1 cellular context compared by ENCODE assay signal in the genomic region with DNA sequence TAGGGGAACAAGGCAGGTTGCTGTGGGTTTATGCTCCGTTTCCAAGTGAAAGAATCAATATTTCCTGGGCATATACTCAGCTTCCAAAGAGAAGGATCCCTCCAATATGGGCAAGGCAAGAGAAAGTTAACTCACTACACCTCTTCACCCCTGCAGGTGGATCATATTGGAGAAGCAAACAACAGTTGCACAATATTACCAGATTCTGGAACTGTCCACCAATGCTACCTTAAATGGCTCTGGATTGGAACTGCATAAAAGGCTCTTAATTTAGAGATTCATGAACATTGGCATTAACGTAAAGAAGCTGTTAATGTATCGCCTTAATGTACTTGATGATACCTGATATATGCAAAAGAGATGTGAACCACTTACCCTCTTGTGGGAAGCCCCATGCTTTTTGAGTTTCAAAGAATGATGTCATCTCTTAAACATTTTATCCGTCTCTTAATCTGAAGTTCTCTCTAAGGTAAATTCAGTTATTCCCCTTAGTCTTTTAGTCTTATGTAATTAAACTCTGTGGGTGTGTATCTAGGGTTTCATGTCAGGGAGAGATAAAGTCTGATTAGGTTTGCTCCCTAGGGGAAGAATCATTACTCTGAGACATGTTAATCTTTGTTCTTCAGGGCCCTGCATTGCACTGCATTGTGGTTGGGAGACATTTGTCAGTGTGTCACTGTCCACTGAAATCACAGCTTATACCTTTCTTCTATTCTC.
TF ChIP-seq lines count a peak whose summit lies in the region.

No MANE protein-coding gene starts in this region.

TF ChIP-seq in HEK293, 187 proteins besides CTCF, POLR2A, EP300 and RAD21 (continued from another document and continues in another):
- TF ChIP-seq BCL11B (tag by site-specific recombination; IDR thresholded peaks at IDR 0.05; ENCODE audit: low read depth) = peak; percentile 77; the same call in 1 of the 2 replicates
- TF ChIP-seq ZNF24 (tag by site-specific recombination; IDR thresholded peaks at IDR 0.05) = peak; percentile 95
- TF ChIP-seq IKZF3 (tag by site-specific recombination; IDR thresholded peaks at IDR 0.05) = peak; percentile 83
- TF ChIP-seq ZNF16 (tag by site-specific recombination; IDR thresholded peaks at IDR 0.05; ENCODE audit: low read depth) = no peak
- TF ChIP-seq ZNF785 (tag by site-specific recombination; IDR thresholded peaks at IDR 0.05) = no peak
- TF ChIP-seq ZNF274 (IDR thresholded peaks at IDR 0.05; ENCODE audit: low read length) = no peak
- TF ChIP-seq ZNF274 (tag by site-specific recombination; IDR thresholded peaks at IDR 0.05; ENCODE audit: borderline replicate concordance) = no peak
- TF ChIP-seq ZBTB6 (tag by site-specific recombination; IDR thresholded peaks at IDR 0.05) = no peak
- no peak for TF ChIP-seq ZNF548 (tag by site-specific recombination; IDR thresholded peaks at IDR 0.05)
- TF ChIP-seq, protein P1, sequence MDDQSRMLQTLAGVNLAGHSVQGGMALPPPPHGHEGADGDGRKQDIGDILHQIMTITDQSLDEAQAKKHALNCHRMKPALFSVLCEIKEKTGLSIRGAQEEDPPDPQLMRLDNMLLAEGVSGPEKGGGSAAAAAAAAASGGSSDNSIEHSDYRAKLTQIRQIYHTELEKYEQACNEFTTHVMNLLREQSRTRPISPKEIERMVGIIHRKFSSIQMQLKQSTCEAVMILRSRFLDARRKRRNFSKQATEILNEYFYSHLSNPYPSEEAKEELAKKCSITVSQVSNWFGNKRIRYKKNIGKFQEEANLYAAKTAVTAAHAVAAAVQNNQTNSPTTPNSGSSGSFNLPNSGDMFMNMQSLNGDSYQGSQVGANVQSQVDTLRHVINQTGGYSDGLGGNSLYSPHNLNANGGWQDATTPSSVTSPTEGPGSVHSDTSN (CRISPR knock-in tag; IDR thresholded peaks at IDR 0.05) = no peak
- TF ChIP-seq, protein P2, sequence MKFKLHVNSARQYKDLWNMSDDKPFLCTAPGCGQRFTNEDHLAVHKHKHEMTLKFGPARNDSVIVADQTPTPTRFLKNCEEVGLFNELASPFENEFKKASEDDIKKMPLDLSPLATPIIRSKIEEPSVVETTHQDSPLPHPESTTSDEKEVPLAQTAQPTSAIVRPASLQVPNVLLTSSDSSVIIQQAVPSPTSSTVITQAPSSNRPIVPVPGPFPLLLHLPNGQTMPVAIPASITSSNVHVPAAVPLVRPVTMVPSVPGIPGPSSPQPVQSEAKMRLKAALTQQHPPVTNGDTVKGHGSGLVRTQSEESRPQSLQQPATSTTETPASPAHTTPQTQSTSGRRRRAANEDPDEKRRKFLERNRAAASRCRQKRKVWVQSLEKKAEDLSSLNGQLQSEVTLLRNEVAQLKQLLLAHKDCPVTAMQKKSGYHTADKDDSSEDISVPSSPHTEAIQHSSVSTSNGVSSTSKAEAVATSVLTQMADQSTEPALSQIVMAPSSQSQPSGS (tag by site-specific recombination; IDR thresholded peaks at IDR 0.05; ENCODE audit: low read depth) = peak; percentile 96
- TF ChIP-seq ZNF155 (tag by site-specific recombination; IDR thresholded peaks at IDR 0.05) = no peak
- no peak for TF ChIP-seq ZNF621 (tag by site-specific recombination; IDR thresholded peaks at IDR 0.05)
- no peak for TF ChIP-seq ZNF585B (tag by site-specific recombination; IDR thresholded peaks at IDR 0.05)
- TF ChIP-seq, protein P3, sequence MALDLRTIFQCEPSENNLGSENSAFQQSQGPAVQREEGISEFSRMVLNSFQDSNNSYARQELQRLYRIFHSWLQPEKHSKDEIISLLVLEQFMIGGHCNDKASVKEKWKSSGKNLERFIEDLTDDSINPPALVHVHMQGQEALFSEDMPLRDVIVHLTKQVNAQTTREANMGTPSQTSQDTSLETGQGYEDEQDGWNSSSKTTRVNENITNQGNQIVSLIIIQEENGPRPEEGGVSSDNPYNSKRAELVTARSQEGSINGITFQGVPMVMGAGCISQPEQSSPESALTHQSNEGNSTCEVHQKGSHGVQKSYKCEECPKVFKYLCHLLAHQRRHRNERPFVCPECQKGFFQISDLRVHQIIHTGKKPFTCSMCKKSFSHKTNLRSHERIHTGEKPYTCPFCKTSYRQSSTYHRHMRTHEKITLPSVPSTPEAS (tag by site-specific recombination; IDR thresholded peaks at IDR 0.05) = 0 out of 2 replicates have a peak, but pooled peaks have one; percentile 13
- TF ChIP-seq ZNF394 (tag by site-specific recombination; IDR thresholded peaks at IDR 0.05; ENCODE audit: borderline replicate concordance) = no peak; the same call in 1 of the 2 replicates
- TF ChIP-seq ZNF112 (tag by site-specific recombination; IDR thresholded peaks at IDR 0.05) = no peak
- no peak for TF ChIP-seq ZNF398 (tag by site-specific recombination; IDR thresholded peaks at IDR 0.05)
- peak; percentile 81 for TF ChIP-seq TCF7L2 (IDR thresholded peaks at IDR 0.05; ENCODE audit: borderline replicate concordance, low read depth, low read length)
- peak; percentile 58 for TF ChIP-seq ZNF580 (tag by site-specific recombination; IDR thresholded peaks at IDR 0.05)
- peak; percentile 78; the same call in 1 of the 2 replicates for TF ChIP-seq TRIM28 (IDR thresholded peaks at IDR 0.05; ENCODE audit: borderline replicate concordance, low read length)
- TF ChIP-seq ZEB2 (tag by site-specific recombination; IDR thresholded peaks at IDR 0.05) = peak; percentile 78
- TF ChIP-seq ZNF830 (tag by site-specific recombination; IDR thresholded peaks at IDR 0.05; ENCODE audit: low read depth) = no peak
- 0 out of 2 replicates have a peak, but pooled peaks have one; percentile 12 for TF ChIP-seq ZNF549 (tag by site-specific recombination; IDR thresholded peaks at IDR 0.05)
- TF ChIP-seq GLIS1 (tag by site-specific recombination; IDR thresholded peaks at IDR 0.05) = peak; percentile 87
- peak; percentile 52; the same call in 1 of the 2 replicates for TF ChIP-seq GLI2 (tag by site-specific recombination; IDR thresholded peaks at IDR 0.05; ENCODE audit: borderline replicate concordance, low read depth)
- no peak for TF ChIP-seq ZNF280C (tag by site-specific recombination; IDR thresholded peaks at IDR 0.05)
- peak; percentile 39; the same call in 1 of the 2 replicates for TF ChIP-seq HOXD13 (CRISPR knock-in tag; IDR thresholded peaks at IDR 0.05; ENCODE audit: borderline replicate concordance)
- peak; percentile 56 for TF ChIP-seq KLF1 (tag by site-specific recombination; IDR thresholded peaks at IDR 0.05)
- TF ChIP-seq, protein P4, sequence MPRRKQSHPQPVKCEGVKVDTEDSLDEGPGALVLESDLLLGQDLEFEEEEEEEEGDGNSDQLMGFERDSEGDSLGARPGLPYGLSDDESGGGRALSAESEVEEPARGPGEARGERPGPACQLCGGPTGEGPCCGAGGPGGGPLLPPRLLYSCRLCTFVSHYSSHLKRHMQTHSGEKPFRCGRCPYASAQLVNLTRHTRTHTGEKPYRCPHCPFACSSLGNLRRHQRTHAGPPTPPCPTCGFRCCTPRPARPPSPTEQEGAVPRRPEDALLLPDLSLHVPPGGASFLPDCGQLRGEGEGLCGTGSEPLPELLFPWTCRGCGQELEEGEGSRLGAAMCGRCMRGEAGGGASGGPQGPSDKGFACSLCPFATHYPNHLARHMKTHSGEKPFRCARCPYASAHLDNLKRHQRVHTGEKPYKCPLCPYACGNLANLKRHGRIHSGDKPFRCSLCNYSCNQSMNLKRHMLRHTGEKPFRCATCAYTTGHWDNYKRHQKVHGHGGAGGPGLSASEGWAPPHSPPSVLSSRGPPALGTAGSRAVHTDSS (tag by site-specific recombination; IDR thresholded peaks at IDR 0.05) = peak; percentile 8; the same call in 1 of the 2 replicates
- TF ChIP-seq, protein P5, sequence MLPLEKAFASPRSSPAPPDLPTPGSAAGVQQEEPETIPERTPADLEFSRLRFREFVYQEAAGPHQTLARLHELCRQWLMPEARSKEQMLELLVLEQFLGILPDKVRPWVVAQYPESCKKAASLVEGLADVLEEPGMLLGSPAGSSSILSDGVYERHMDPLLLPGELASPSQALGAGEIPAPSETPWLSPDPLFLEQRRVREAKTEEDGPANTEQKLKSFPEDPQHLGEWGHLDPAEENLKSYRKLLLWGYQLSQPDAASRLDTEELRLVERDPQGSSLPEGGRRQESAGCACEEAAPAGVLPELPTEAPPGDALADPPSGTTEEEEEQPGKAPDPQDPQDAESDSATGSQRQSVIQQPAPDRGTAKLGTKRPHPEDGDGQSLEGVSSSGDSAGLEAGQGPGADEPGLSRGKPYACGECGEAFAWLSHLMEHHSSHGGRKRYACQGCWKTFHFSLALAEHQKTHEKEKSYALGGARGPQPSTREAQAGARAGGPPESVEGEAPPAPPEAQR (tag by site-specific recombination; IDR thresholded peaks at IDR 0.05) = no peak
- TF ChIP-seq ZNF544 (tag by site-specific recombination; IDR thresholded peaks at IDR 0.05) = no peak
- no peak for TF ChIP-seq SP2 (tag by site-specific recombination; IDR thresholded peaks at IDR 0.05)
- TF ChIP-seq KLF9 (tag by site-specific recombination; IDR thresholded peaks at IDR 0.05; ENCODE audit: low read depth) = peak; percentile 36; the same call in 1 of the 2 replicates
- TF ChIP-seq EGR2 (tag by site-specific recombination; IDR thresholded peaks at IDR 0.05; ENCODE audit: low read depth) = no peak
- TF ChIP-seq HOXA7 (CRISPR knock-in tag; IDR thresholded peaks at IDR 0.05; ENCODE audit: borderline replicate concordance) = no peak
- peak; percentile 80 for TF ChIP-seq PRDM4 (tag by site-specific recombination; IDR thresholded peaks at IDR 0.05)
- TF ChIP-seq ZNF292 (tag by site-specific recombination; IDR thresholded peaks at IDR 0.05; ENCODE audit: borderline replicate concordance, low read depth) = no peak
- no peak for TF ChIP-seq ZNF670 (tag by site-specific recombination; IDR thresholded peaks at IDR 0.05; ENCODE audit: low read depth)
- peak; percentile 96 for TF ChIP-seq ZNF843 (tag by site-specific recombination; IDR thresholded peaks at IDR 0.05)
- TF ChIP-seq KLF8 (tag by site-specific recombination; IDR thresholded peaks at IDR 0.05) = peak; percentile 94
- no peak for TF ChIP-seq ZNF175 (tag by site-specific recombination; IDR thresholded peaks at IDR 0.05)
- no peak for TF ChIP-seq ZNF157 (tag by site-specific recombination; IDR thresholded peaks at IDR 0.05)
